7 cellular contexts compared by ENCODE assay signal in the genomic region with DNA sequence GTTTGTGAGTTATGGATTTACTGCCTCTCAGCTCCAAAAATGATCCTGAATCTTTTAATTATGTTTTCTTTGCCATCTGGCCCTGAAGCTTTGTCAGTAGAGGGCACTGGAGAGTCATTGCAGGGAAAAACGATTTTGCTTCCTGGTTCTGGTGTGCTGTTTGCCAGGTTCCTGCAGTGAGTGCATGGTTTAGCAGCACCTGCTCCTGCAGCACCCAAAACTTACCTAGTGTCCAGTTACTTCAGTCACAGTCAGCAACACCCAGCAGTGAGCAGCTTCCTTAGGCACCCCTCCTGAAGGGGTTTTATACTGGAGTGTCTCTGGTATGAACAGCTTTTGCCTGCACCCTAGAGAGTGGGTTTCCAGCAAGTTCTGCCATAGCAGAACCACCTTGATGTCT. TPM values are rescaled to one million over a fixed set of nuclear protein-coding genes. Genes with fewer than 3 reads are reported as not detected.
DNase-seq lines count a peak whose midpoint lies in the region; ATAC-seq and TF ChIP-seq lines count a peak whose summit lies in the region.

No MANE protein-coding gene starts in this region.

- H3K9me3 ChIP-seq in hepatocyte (ENCODE audit: low read depth): no peaks in the 10 kb centered on the region

- CTCF ChIA-PET in GM10248 (lab: Yijun Ruan, JAX): interaction anchor here (0.6 to 5.5 kb wide), 31 partner anchors 9 to 232 kb away, joined by 3 to 30 read pairs (median 4); no protein-coding TSS in a partner anchor

- no peaks in the 10 kb centered on the region for H3K4me1 ChIP-seq in hepatocyte (ENCODE audit: insufficient read depth)

- H3K27me3 ChIP-seq in hepatocyte: no peaks in the 10 kb centered on the region

- TF ChIP-seq CTCF in GM10248 (IDR thresholded peaks at IDR 0.05; ENCODE audit: control extremely low read depth, extremely low read depth, low read depth, missing control alignments) (peak; percentile 86), hepatocyte (IDR thresholded peaks at IDR 0.05; ENCODE audit: poor library complexity) (peak; percentile 83)

- no peaks in the 10 kb centered on the region for H3K79me2 ChIP-seq in hepatocyte

- no peaks in the 10 kb centered on the region for H3K9me2 ChIP-seq in hepatocyte (replicated peaks; ENCODE audit: insufficient read depth)

- H3K4me2 ChIP-seq in hepatocyte: no peak overlapping the region

- H3K36me3 ChIP-seq in hepatocyte (replicated peaks; ENCODE audit: insufficient read depth, low read depth): no peaks in the 10 kb centered on the region

- POLR2A ChIA-PET in GM10248 (lab: Yijun Ruan, JAX): no interaction called here

- peak; percentile 71 for DNase-seq in GM10248 (ENCODE audit: extremely low spot score)
- peak; percentile 30 for DNase-seq in NCI-H1092 treated with DMSO at 0.1 percent for 48 hours (lab: John Stamatoyannopoulos, UW)
- peak; percentile 32 for DNase-seq in SHP77 treated with DMSO at 0.1 percent for 48 hours (lab: John Stamatoyannopoulos, UW)
- DNase-seq in amniotic epithelial cell (ENCODE audit: low read depth): peak; percentile 48
- peak; percentile 74 for DNase-seq in hepatocyte (ENCODE audit: low spot score)
- peak; percentile 15 for DNase-seq in smooth muscle cell of the brain vasculature (ENCODE audit: low read depth, low spot score)

- no peaks in the 10 kb centered on the region for H4K20me1 ChIP-seq in hepatocyte (ENCODE audit: insufficient read depth, poor library complexity, severe bottlenecking)

- H2AFZ ChIP-seq in hepatocyte: peak overlapping the region; percentile 58

- ATAC-seq in HG03432 (IDR thresholded peaks at IDR 0.05; ENCODE audit: unreplicated experiment): no peak

- no peak overlapping the region for H3K4me3 ChIP-seq in hepatocyte

- H3K27ac ChIP-seq in hepatocyte: no peak overlapping the region

- 0% methylated on average over 1 of the region's 1 CpG for WGBS in hepatocyte (ENCODE audit: low lambda C conversion rate, missing lambda C conversion rate)

RNA-seq across cellular contexts. Expression of gene TRIM26, which starts 6.0 kb away (rescaled TPM):
- total RNA-seq in hepatocyte: 37.2 and 42.3 TPM in 2 replicates
- 27.2 and 29.3 TPM in 2 replicates for polyA plus RNA-seq in hepatocyte

RNA-seq across cellular contexts. Expression of gene TRIM15, which starts 55.9 kb away (rescaled TPM):
- 2.6 and 3.6 TPM in 2 replicates for total RNA-seq in hepatocyte
- polyA plus RNA-seq in hepatocyte: 1.2 and 1.5 TPM in 2 replicates

RNA-seq across cellular contexts. Expression of gene TRIM10, which starts 58.2 kb away (rescaled TPM):
- total RNA-seq in hepatocyte: 0.12 and 0.27 TPM in 2 replicates
- 0.16 and 1.1 TPM in 2 replicates for polyA plus RNA-seq in hepatocyte

Comparison
In these comparisons a context has a peak if more than half of its experiments do, and no peak if none do; other contexts are left out.
1. DNase-seq: peak in every context shown above with its lines; median percentile 74 in hepatocyte; 71 in GM10248; 48 in amniotic epithelial cell; 32 in SHP77 treated with DMSO at 0.1 percent for 48 hours; 30 in NCI-H1092 treated with DMSO at 0.1 percent for 48 hours; 15 in smooth muscle cell of the brain vasculature.